ENCODE assay signal across 17 cellular contexts in the genomic region with DNA sequence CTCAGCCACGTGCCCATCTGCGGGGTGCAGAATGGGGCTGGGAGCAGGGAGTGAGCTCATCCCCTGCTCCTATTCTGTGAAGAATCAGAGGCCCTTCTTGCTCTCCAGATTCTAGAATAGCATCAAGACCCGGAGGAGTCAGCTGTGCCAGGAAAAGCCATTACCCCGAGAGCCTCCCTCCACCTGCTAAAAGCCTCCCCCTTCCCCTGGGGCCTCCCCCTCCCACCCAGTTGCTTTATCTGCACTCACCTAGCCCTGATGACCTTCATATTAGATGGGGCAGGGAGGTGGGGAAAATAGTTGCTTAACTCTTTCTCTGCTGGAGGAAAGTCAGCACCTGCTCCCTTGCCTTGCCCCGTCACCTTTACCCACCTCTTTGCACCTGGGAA. TPM values are rescaled to one million over a fixed set of nuclear protein-coding genes. Genes with fewer than 3 reads are reported as not detected.
"Had no signal": no experiment of that assay in that cellular context is flagged by ENCODE, and none has a peak within 500 bp of the region (broad histone marks: within the 10 kb centered on the region; RNA-seq: fewer than 3 reads in every experiment).

No MANE protein-coding gene starts in this region.

- H3K9me3 ChIP-seq: gastrocnemius medialis had no signal

- H3K27ac ChIP-seq: gastrocnemius medialis, parathyroid adenoma had no signal

- H3K36me3 Mint-ChIP-seq: activated naive CD4-positive, alpha-beta T cell treated with anti-CD3 and anti-CD28 coated beads, Interleukin-2, amount 50 U/mL, for 24 hours had no signal

- H3K36me3 ChIP-seq: gastrocnemius medialis had no signal

- H3K4me3 ChIP-seq: gastrocnemius medialis had no signal

- H3K4me1 Mint-ChIP-seq: activated naive CD4-positive, alpha-beta T cell treated with anti-CD3 and anti-CD28 coated beads, Interleukin-2, amount 50 U/mL, for 24 hours; central memory CD8-positive, alpha-beta T cell had no signal

- DNase-seq: activated CD4-positive, alpha-beta T cell treated with anti-CD3 and anti-CD28 coated beads, Interleukin-2, amount 50 U/mL, for 4 hours; activated effector memory CD4-positive, alpha-beta T cell treated with Interleukin-2 at 50 U/mL for 16 hours; activated T-cell treated with anti-CD3 and anti-CD28 coated beads, Interleukin-2, amount 50 U/mL, for 24 hours; cortex of kidney; effector memory CD4-positive, alpha-beta T cell; gastrocnemius medialis; mesendoderm; nephron progenitor cell; stimulated activated CD4-positive, alpha-beta T cell treated with anti-CD3 and anti-CD28 coated beads, Interleukin-15, amount 100 ng/mL, for 24 hours; stimulated activated CD4-positive, alpha-beta T cell treated with anti-CD3 and anti-CD28 coated beads, Interleukin-4, amount 100 ng/mL, for 24 hours had no signal

- H3K4me3 Mint-ChIP-seq: activated naive CD4-positive, alpha-beta T cell treated with anti-CD3 and anti-CD28 coated beads, Interleukin-2, amount 50 U/mL, for 24 hours; activated T-cell treated with anti-CD3 and anti-CD28 coated beads, Interleukin-2, amount 50 U/mL, for 24 hours; central memory CD8-positive, alpha-beta T cell; nephron progenitor cell; stimulated activated naive CD8-positive, alpha-beta T cell treated with anti-CD3 and anti-CD28 coated beads, Interleukin-15, Interleukin-2, amounts not matched to agents 100 ng/mL and 50 ng/mL, for 24 hours had no signal

- H3K27ac Mint-ChIP-seq: activated naive CD4-positive, alpha-beta T cell treated with anti-CD3 and anti-CD28 coated beads, Interleukin-2, amount 50 U/mL, for 24 hours; activated T-cell treated with anti-CD3 and anti-CD28 coated beads, Interleukin-2, amount 50 U/mL, for 24 hours; nephron progenitor cell; stimulated activated naive CD8-positive, alpha-beta T cell treated with anti-CD3 and anti-CD28 coated beads, Interleukin-15, Interleukin-2, amounts not matched to agents 100 ng/mL and 50 ng/mL, for 24 hours had no signal

- H3K9me3 Mint-ChIP-seq: activated naive CD4-positive, alpha-beta T cell treated with anti-CD3 and anti-CD28 coated beads, Interleukin-2, amount 50 U/mL, for 24 hours; activated T-cell treated with anti-CD3 and anti-CD28 coated beads, Interleukin-2, amount 50 U/mL, for 24 hours; central memory CD8-positive, alpha-beta T cell; nephron progenitor cell; stimulated activated naive CD8-positive, alpha-beta T cell treated with anti-CD3 and anti-CD28 coated beads, Interleukin-15, Interleukin-2, amounts not matched to agents 100 ng/mL and 50 ng/mL, for 24 hours had no signal

RNA-seq across cellular contexts. Expression of a gene that starts 23.2 kb away (rescaled TPM):
- total RNA-seq: fibroblast of lung, gastrocnemius medialis, liver, renal cortical epithelial cell had no signal

RNA-seq across cellular contexts. Expression of a gene that starts 56.7 kb away (rescaled TPM):
- total RNA-seq: gastrocnemius medialis had no signal
